6 cellular contexts compared by ENCODE assay signal in the genomic region with DNA sequence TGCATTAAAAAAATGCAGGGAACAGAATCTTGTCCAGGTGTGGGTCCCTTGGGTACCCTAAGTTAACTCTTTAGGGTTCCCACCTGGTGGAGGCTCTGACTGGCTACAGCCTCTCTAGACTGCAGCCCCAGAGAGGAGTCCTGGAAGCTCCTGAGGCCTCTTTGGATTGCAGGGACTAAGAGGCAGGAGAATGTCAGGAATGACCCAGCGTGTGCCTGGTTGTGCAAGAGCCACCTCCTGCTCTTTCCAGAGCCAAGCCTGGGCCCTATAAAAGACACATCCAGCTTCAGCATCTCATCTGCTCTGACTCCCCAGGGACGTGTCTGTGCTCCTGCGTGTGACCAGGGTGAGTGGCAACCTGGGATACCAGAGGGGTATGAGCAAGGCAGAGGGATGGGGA. TPM values are rescaled to one million over a fixed set of nuclear protein-coding genes. Genes with fewer than 3 reads are reported as not detected.
"Had no signal": no experiment of that assay in that cellular context is flagged by ENCODE, and none has a peak within 500 bp of the region (broad histone marks: within the 10 kb centered on the region; RNA-seq: fewer than 3 reads in every experiment).

A gene with protein sequence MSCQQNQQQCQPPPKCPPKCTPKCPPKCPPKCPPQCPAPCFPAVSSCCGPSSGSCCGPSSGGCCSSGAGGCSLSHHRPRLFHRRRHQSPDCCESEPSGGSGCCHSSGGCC (plus strand): TSS at position 297 of the 400 bp plus-strand sequence. CDS start 737 bp downstream, outside the sequence.

RNA-seq across cellular contexts. Expression of the gene that starts here (rescaled TPM):
- total RNA-seq: GM23338, H1, H4, H7, H9, HFFc6 had no signal
- polyA plus RNA-seq: GM23338, H1 had no signal
